In the genomic region with DNA sequence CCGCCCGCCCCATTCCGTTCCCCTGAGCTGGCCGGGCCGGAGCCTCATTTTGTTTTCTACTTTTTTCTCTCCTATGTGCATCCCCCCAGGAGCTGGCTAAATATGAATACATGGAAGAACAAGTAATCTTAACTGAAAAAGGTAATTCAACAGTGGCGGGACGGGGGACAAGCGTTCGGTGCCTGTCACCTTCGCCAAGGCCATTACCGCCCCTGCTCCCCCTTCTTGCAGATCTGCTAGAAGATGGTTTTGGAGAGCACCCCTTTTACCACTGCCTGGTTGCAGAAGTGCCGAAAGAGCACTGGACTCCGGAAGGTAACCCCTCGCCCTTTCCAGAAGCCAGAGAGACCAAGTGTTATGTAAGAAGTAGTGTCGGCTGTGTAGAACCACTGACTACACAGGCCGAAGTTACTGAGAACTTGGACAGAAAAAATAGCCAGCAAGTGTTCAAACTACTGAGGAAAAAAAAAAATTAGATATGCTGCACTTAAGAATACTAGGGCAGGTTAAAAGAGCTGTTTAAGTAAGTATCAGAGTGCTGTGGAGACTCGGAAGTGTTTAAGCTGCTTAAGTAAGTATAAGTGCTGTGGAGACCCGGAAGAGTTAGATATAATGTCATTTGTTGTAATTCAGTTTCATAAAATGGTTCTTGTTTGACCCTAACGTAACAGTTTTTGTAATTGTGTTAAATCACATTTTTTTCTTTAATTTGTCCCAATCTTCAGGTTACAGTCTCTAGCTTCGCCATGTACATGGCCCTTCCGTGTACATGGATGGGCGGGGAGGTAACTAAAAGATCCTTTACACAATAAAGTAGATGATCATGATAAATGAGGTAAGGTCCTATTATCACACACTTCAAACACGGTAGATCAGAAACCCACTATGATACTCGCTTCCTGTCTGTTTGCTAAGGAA, we compare ENCODE assay signal across 8 cellular contexts. TPM values are rescaled to one million over a fixed set of nuclear protein-coding genes. Genes with fewer than 3 reads are reported as not detected.
DNase-seq lines count a peak whose midpoint lies in the region; ATAC-seq lines count a peak whose summit lies in the region.

No MANE protein-coding gene starts in this region.

- ATAC-seq in stimulated activated naive CD8-positive, alpha-beta T cell treated with anti-CD3 and anti-CD28 coated beads, Interleukin-15, Interleukin-2, amounts not matched to agents 100 U/mL and 50 U/mL, for 24 hours = no peak
- ATAC-seq in GM18498 (IDR thresholded peaks at IDR 0.05; ENCODE audit: unreplicated experiment) = no peak

- H3K36me3 Mint-ChIP-seq in immature natural killer cell = peaks cover 10 to 18% (median 14%) of the 10 kb centered on the region in 3 donors

- H3K27me3 Mint-ChIP-seq in immature natural killer cell (ENCODE audit: low read depth in 3 of 3) = peaks cover 13 to 18% (median 17%) of the 10 kb centered on the region in 3 donors

- H3K4me3 Mint-ChIP-seq in immature natural killer cell = peak overlapping the region; percentile 94 to 98 (median 97)

- H3K27ac Mint-ChIP-seq in immature natural killer cell = peak overlapping the region; percentile 90 to 98 (median 96)

- H3K4me1 Mint-ChIP-seq in immature natural killer cell = peaks cover 34 to 45% of the 10 kb centered on the region in 2 donors

- no peaks in the 10 kb centered on the region for H3K9me3 Mint-ChIP-seq in immature natural killer cell

- H3K27ac ChIP-seq in adipose tissue (ENCODE audit: low read depth, low read length) = peak overlapping the region; percentile 95

- peak; percentile 19 for DNase-seq in stimulated activated CD4-positive, alpha-beta T cell treated with anti-CD3 and anti-CD28 coated beads, Interleukin-15, amount 100 ng/mL, for 24 hours
- DNase-seq in stimulated activated CD4-positive, alpha-beta T cell treated with anti-CD3 and anti-CD28 coated beads, Interleukin-4, amount 100 ng/mL, for 4 hours = no peak
- DNase-seq in immature natural killer cell = peak; percentile 12 to 26 (median 19)
- peak; percentile 15 for DNase-seq in stimulated activated naive CD8-positive, alpha-beta T cell treated with anti-CD3 and anti-CD28 coated beads, Interleukin-15, Interleukin-2, amounts not matched to agents 100 U/mL and 50 U/mL, for 24 hours
- DNase-seq in NCI-H2227 treated with DMSO at 0.1 percent for 48 hours (lab: John Stamatoyannopoulos, UW) = no peak
- DNase-seq in NOMO-1 (lab: John Stamatoyannopoulos, UW; ENCODE audit: unreplicated experiment in 2 of 2) = no peak

- 13 to 51% (median 17%) methylated on average over 13 to 24 of the region's 24 CpGs for WGBS in adipose tissue, 3 donors

RNA-seq across cellular contexts. Expression of gene SAT1, which starts 0.9 kb away (rescaled TPM):
- polyA plus RNA-seq in adipose tissue (1,000 to 10,000 TPM in 1 of 3 donors, 100 to 1,000 TPM in 2; 204 to 1,438 (median 895) TPM), immature natural killer cell (100 to 1,000 TPM; 114 to 196 (median 123) TPM)

RNA-seq across cellular contexts. Expression of gene ACOT9, which starts 40.8 kb away (rescaled TPM):
- polyA plus RNA-seq in adipose tissue = 10 to 100 TPM; 11.8 to 37.2 (median 34.7) TPM
- 10 to 100 TPM in 2 of 3 donors, 1 to 10 TPM in 1; 8.2 to 18.4 (median 17.1) TPM for polyA plus RNA-seq in immature natural killer cell

Comparison
In these comparisons a context has a peak if more than half of its experiments do, and no peak if none do; other contexts are left out.
1. DNase-seq: peak in stimulated activated CD4-positive, alpha-beta T cell treated with anti-CD3 and anti-CD28 coated beads, Interleukin-15, amount 100 ng/mL, for 24 hours (single experiment), immature natural killer cell (3 of 3) and stimulated activated naive CD8-positive, alpha-beta T cell treated with anti-CD3 and anti-CD28 coated beads, Interleukin-15, Interleukin-2, amounts not matched to agents 100 U/mL and 50 U/mL, for 24 hours (single experiment); none in stimulated activated CD4-positive, alpha-beta T cell treated with anti-CD3 and anti-CD28 coated beads, Interleukin-4, amount 100 ng/mL, for 4 hours (0 of 2), NCI-H2227 treated with DMSO at 0.1 percent for 48 hours (single experiment) and NOMO-1 (0 of 2).